ENCODE assay signal across 1 cellular context in genomic region chr1:17643861-17644703, GRCh38.
TF ChIP-seq lines count a peak whose summit lies in the region.

No MANE protein-coding gene starts in this region.

TF ChIP-seq in GM23338, 12 proteins besides CTCF, POLR2A, EP300 and RAD21 (continued from another document):
- TF ChIP-seq ZNF462 (CRISPR knock-in tag; IDR thresholded peaks at IDR 0.05) (no peak), NANOG (IDR thresholded peaks at IDR 0.05; ENCODE audit: borderline replicate concordance) (no peak), ZNF331 (CRISPR knock-in tag; IDR thresholded peaks at IDR 0.05; ENCODE audit: low read depth) (no peak), CREB1 (CRISPR knock-in tag; IDR thresholded peaks at IDR 0.05; ENCODE audit: low read depth) (no peak), JUNB (IDR thresholded peaks at IDR 0.05; ENCODE audit: unreplicated experiment) (no peak), ZNF114 (CRISPR knock-in tag; IDR thresholded peaks at IDR 0.05) (no peak), EZH2 (IDR thresholded peaks at IDR 0.05; ENCODE audit: low read depth, unreplicated experiment) (no peak), REST (IDR thresholded peaks at IDR 0.05; ENCODE audit: unreplicated experiment) (no peak), EZH2phosphoT487 (IDR thresholded peaks at IDR 0.05; ENCODE audit: unreplicated experiment) (no peak), STAT1 (IDR thresholded peaks at IDR 0.05; ENCODE audit: unreplicated experiment) (no peak)
